Comparison of ENCODE assay signal across 8 cellular contexts in the genomic region with DNA sequence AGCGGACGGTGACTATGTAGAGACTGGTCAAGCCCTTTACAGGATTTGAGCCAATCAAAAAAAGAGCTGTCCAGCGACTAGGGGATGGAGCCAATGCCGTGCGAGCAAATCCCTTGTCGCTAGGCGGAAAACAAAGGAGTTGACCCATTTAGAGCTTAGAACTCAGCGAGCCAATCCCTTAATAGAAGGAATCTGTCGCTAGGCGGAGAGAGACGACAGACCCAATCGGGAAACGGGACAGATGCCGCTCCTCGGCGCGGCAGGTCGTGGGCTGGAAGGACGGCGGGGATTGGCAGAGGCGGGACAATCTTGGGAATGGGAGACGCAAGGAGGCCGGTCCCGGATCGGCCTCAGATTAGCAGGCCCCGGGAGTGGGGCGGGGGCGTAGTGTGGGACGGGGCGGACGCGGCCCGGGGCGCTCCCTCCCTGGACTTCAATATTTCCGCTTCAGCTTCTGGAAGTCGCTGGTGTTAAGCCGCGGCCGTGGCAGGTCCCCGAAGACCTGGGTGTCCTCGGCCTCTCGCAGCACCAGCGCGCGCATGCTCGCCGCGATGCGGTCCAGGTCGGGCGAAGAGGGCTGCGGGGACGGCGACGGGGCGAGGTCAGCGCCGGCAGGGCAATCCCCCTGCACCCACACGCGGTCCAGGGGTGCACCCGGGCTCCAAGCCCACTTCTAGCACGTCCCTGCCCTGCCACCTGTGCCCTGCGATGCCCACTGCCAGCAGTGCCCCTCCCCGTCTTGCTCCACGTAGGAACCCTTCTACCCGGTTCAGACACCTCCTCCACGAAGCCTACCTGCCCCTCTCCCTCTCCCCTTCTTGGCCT. TPM values are rescaled to one million over a fixed set of nuclear protein-coding genes. Genes with fewer than 3 reads are reported as not detected.
DNase-seq lines count a peak whose midpoint lies in the region; ATAC-seq and TF ChIP-seq lines count a peak whose summit lies in the region.

No MANE protein-coding gene starts in this region.

- WGBS in lung, 2 donors: 0 to 1% methylated on average over 56 to 67 of the region's 67 CpGs

- TF ChIP-seq CTCF in lung (IDR thresholded peaks at IDR 0.05; ENCODE audit: control extremely low read depth, extremely low read depth): no peak

- peaks cover 0 to 10% of the 10 kb centered on the region in 2 donors for H3K36me3 ChIP-seq in lung (ENCODE audit: control insufficient read depth in 2 of 2, insufficient read depth in 2 of 2, low read length in 2 of 2)

- peak; percentile 60 for ATAC-seq in GM19468 (IDR thresholded peaks at IDR 0.05; ENCODE audit: extremely low read depth, unreplicated experiment)
- ATAC-seq in lung (ENCODE audit: insufficient read depth, low FRiP score): peak; percentile 84

- peaks cover 3 to 16% of the 10 kb centered on the region in 2 donors for H3K4me1 ChIP-seq in lung (ENCODE audit: control insufficient read depth in 2 of 2, insufficient read depth in 2 of 2, low read length in 2 of 2)

- DNase-seq in CMK (ENCODE audit: low read depth) (peak; percentile 100), HS-5 (ENCODE audit: low read depth) (peak; percentile 99), NK-92 (lab: John Stamatoyannopoulos, UW; ENCODE audit: unreplicated experiment) (peak; percentile 65), lung (ENCODE audit: low spot score) (peak; percentile 96)
- peak; percentile 96 for DNase-seq in activated CD8-positive, alpha-beta memory T cell treated with anti-CD3 and anti-CD28 coated beads for 24 hours
- peak; percentile 87 for DNase-seq in effector CD8-positive, alpha-beta T cell (lab: John Stamatoyannopoulos, UW)
- peak; percentile 75 to 88 (median 85) for DNase-seq in stimulated activated CD4-positive, alpha-beta T cell treated with anti-CD3 and anti-CD28 coated beads, TNF-alpha, amount 100 ng/mL, for 24 hours (ENCODE audit: low read depth in 3 of 3)

- H3K27ac ChIP-seq in lung (ENCODE audit: low read depth in 1 of 2, low read length in 1 of 2): peak overlapping the region; percentile 75 to 88

- peak overlapping the region; percentile 44 for H3K4me3 ChIP-seq in lung

- no peaks in the 10 kb centered on the region for H3K9me3 ChIP-seq in lung (ENCODE audit: control insufficient read depth in 2 of 2, insufficient read depth in 1 of 2, low read length in 1 of 2)

- H3K27me3 ChIP-seq in lung (ENCODE audit: control insufficient read depth, insufficient read depth): no peaks in the 10 kb centered on the region

RNA-seq across cellular contexts. Expression of a gene that starts 2.3 kb away (rescaled TPM):
- 100 to 1,000 TPM in 1 of 2 donors, 10 to 100 TPM in 1; 44.7 to 120 TPM for total RNA-seq in lung
- polyA plus RNA-seq in lung: 10 to 100 TPM; 53.3 to 75.1 TPM

RNA-seq across cellular contexts. Expression of a gene that starts 7.5 kb away (rescaled TPM):
- 10 to 100 TPM in 1 of 2 donors, 1 to 10 TPM in 1; 6.7 to 39.5 TPM for total RNA-seq in lung
- polyA plus RNA-seq in lung: 10 to 100 TPM; 32.2 to 46.4 TPM

RNA-seq across cellular contexts. Expression of a gene that starts 7.8 kb away (rescaled TPM):
- 10 to 100 TPM; 23.3 to 52.9 TPM for total RNA-seq in lung
- polyA plus RNA-seq in lung: 10 to 100 TPM; 27.6 to 37.1 TPM

RNA-seq across cellular contexts. Expression of a gene that starts 18.7 kb away (rescaled TPM):
- total RNA-seq in lung: 100 to 1,000 TPM in 1 of 2 donors, 10 to 100 TPM in 1; 77.4 to 115 TPM
- 100 to 1,000 TPM in 1 of 2 donors, 10 to 100 TPM in 1; 62.9 to 101 TPM for polyA plus RNA-seq in lung

RNA-seq across cellular contexts. Expression of a gene that starts 27.0 kb away (rescaled TPM):
- total RNA-seq in lung: 1 to 10 TPM; 3.6 to 3.7 TPM
- 10 to 100 TPM in 1 of 2 donors, 1 to 10 TPM in 1; 3.8 to 21.2 TPM for polyA plus RNA-seq in lung

Comparison
In these comparisons a context has a peak if more than half of its experiments do, and no peak if none do; other contexts are left out.
1. Peak in every context shown above with its lines: DNase-seq, ATAC-seq, H3K4me3 ChIP-seq and H3K27ac ChIP-seq.